Comparison of ENCODE assay signal across 1 cellular context in the genomic region with DNA sequence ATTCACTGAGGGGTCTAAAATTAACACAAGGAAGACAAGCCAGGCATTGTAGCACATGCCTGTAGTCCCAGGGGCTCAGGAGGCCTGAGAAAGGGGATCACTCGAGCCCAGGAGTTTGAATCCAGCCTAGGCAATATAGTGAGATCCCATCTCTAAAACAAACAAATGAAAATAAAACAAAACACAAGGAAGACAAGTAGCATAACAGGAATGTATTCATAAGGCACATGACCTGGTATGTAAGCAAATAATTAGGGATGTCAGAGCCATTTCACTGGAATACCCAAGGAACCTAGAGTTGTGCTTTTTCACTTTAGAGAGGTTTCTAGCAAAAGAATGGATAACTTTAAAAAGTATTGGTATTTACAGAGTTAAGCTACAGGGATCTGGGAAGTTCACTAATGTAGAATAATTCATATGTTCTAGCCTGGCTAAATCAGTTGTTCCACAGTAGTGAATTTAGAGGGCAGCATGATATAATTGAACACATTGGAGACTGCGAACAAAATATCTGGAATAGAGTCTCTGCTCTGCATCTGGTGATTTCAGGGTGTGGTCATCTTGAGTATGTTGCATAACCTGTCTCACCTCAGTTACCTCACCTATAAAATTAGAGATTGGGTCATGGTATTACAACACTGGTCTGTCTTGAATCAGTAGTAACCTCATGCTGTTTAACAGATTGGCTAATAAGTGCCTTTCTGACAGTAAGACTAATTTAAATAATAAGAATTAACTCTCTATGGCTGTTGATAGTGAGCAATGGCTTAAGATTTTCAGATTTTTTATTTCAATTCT.
TF ChIP-seq lines count a peak whose summit lies in the region.

No MANE protein-coding gene starts in this region.

TF ChIP-seq in HepG2, 621 proteins besides CTCF, POLR2A, EP300 and RAD21:
- no peak for TF ChIP-seq ZNF616 (CRISPR knock-in tag; IDR thresholded peaks at IDR 0.05; ENCODE audit: low read depth)
- TF ChIP-seq CEBPB (IDR thresholded peaks at IDR 0.05; ENCODE audit: borderline replicate concordance, low read depth, low read length) = 0 out of 2 replicates have a peak, but pooled peaks have one; percentile 10
